ENCODE assay signal across 9 cellular contexts in the genomic region with DNA sequence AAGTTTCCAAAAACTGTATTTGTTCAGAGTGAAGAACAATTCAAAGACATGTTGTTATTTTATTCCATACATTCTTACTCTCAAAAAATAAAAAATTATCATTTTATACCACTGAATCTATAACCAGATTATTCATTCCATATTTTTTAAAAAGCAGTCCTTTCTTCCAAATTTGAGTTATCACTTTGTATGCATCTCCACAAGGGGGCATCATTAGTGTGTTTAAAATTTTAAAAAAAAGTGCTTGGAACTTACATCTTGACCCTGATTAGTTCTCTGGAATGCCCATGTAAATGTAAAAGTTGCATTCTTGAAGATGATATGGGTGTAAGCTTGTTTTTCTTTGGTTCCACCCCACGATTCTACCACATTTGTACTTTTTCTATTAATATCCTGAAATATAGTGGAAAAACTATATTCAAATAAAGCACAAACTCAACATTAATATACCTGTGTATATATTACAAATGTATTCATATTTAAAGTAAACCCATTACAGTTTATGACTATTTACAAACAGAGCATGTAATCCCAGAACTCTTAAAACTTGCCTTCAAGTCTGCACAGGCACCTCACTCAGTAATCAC.
DNase-seq lines count a peak whose midpoint lies in the region; ATAC-seq and TF ChIP-seq lines count a peak whose summit lies in the region.
"Had no signal": no experiment of that assay in that cellular context is flagged by ENCODE, and none has a peak within 500 bp of the region (broad histone marks: within the 10 kb centered on the region; RNA-seq: fewer than 3 reads in every experiment).

No MANE protein-coding gene starts in this region.

- no peaks in the 10 kb centered on the region for H3K4me1 Mint-ChIP-seq in natural killer cell
- H3K4me1 Mint-ChIP-seq in natural killer cell treated with Interleukin-12 subunit alpha and Interleukin-12 subunit beta and Interleukin-15 and Interleukin-18, amount 100 ng/mL, for 72 hours (ENCODE audit: low read depth in 2 of 2): no peaks in the 10 kb centered on the region

- no peak overlapping the region for H3K27ac Mint-ChIP-seq in natural killer cell
- no peak overlapping the region for H3K27ac Mint-ChIP-seq in natural killer cell treated with Interleukin-12 subunit alpha and Interleukin-12 subunit beta and Interleukin-15 and Interleukin-18, amount 100 ng/mL, for 72 hours

- no peak for ATAC-seq in natural killer cell
- ATAC-seq in natural killer cell treated with Interleukin-12 subunit alpha and Interleukin-12 subunit beta and Interleukin-15 and Interleukin-18, amount 100 ng/mL, for 72 hours: no peak
- ATAC-seq in Panc1: no peak
- ATAC-seq in HG02642 (IDR thresholded peaks at IDR 0.05; ENCODE audit: poor library complexity, unreplicated experiment): no peak
- no peak for ATAC-seq in GM21529 (IDR thresholded peaks at IDR 0.05; ENCODE audit: unreplicated experiment)

- intact Hi-C loops in natural killer cell (cut with micrococcal nuclease): no loop called here
- intact Hi-C loops in Panc1 (cut with micrococcal nuclease; ENCODE audit: unreplicated experiment): no loop called here

- in situ Hi-C loops in Panc1 (cut with HindIII; ENCODE audit: low pct_unique_long_range_greater_than_20kb, low sequenced_read_pairs): no loop called here

- H3K9me3 Mint-ChIP-seq in natural killer cell: no peaks in the 10 kb centered on the region
- H3K9me3 Mint-ChIP-seq in natural killer cell treated with Interleukin-12 subunit alpha and Interleukin-12 subunit beta and Interleukin-15 and Interleukin-18, amount 100 ng/mL, for 72 hours: no peaks in the 10 kb centered on the region

- CTCF ChIA-PET in Panc1 (lab: Charles Lee): no interaction called here

- H3K4me3 ChIP-seq in Panc1 (ENCODE audit: low read depth in 2 of 2, low read length in 2 of 2): no peak overlapping the region
- H3K4me3 ChIP-seq in fibroblast of the aortic adventitia (ENCODE audit: low read depth, low read length): no peak overlapping the region

- no peak overlapping the region for H3K27ac ChIP-seq in Panc1 (ENCODE audit: low read length)
- H3K27ac ChIP-seq: epithelial cell of prostate had no signal

- H3K4me3 Mint-ChIP-seq in natural killer cell: no peak overlapping the region
- no peak overlapping the region for H3K4me3 Mint-ChIP-seq in natural killer cell treated with Interleukin-12 subunit alpha and Interleukin-12 subunit beta and Interleukin-15 and Interleukin-18, amount 100 ng/mL, for 72 hours

- no peaks in the 10 kb centered on the region for H3K36me3 ChIP-seq in Panc1 (ENCODE audit: control insufficient read depth, insufficient read depth, low read length)

- no peaks in the 10 kb centered on the region for H3K36me3 Mint-ChIP-seq in natural killer cell
- no peaks in the 10 kb centered on the region for H3K36me3 Mint-ChIP-seq in natural killer cell treated with Interleukin-12 subunit alpha and Interleukin-12 subunit beta and Interleukin-15 and Interleukin-18, amount 100 ng/mL, for 72 hours

- H3K27me3 ChIP-seq in Panc1 (ENCODE audit: control insufficient read depth, insufficient read depth, low read length): peaks cover 3% of the 10 kb centered on the region

- BruUV-seq in Panc1 (replicated peaks; lab: Mats Ljungman, UMichigan): no TSS peak

- H3K27me3 Mint-ChIP-seq in natural killer cell (ENCODE audit: low read depth in 2 of 2): peaks cover 3 to 8% of the 10 kb centered on the region in 2 donors
- H3K27me3 Mint-ChIP-seq in natural killer cell treated with Interleukin-12 subunit alpha and Interleukin-12 subunit beta and Interleukin-15 and Interleukin-18, amount 100 ng/mL, for 72 hours: peaks cover 3 to 8% of the 10 kb centered on the region in 2 donors

- no peaks in the 10 kb centered on the region for H3K4me1 ChIP-seq in Panc1 (ENCODE audit: control insufficient read depth, insufficient read depth, low read length)

- DNase-seq in natural killer cell (no peak), Panc1 (ENCODE audit: low read depth, low spot score) (no peak), fibroblast of the aortic adventitia (ENCODE audit: low read depth) (peak; percentile 49), middle frontal gyrus (ENCODE audit: extremely low spot score, low spot score) (no peak), NCI-H345 treated with DMSO at 0.1 percent for 48 hours (lab: John Stamatoyannopoulos, UW; ENCODE audit: unreplicated experiment) (no peak)
- DNase-seq in natural killer cell treated with Interleukin-12 subunit alpha and Interleukin-12 subunit beta and Interleukin-15 and Interleukin-18, amount 100 ng/mL, for 72 hours (ENCODE audit: low spot score): no peak

- no peaks in the 10 kb centered on the region for H3K9me3 ChIP-seq in Panc1 (ENCODE audit: control insufficient read depth, insufficient read depth, low read depth, low read length)

- POLR2A ChIA-PET in Panc1 (lab: Charles Lee): no interaction called here

- peak; percentile 19 for TF ChIP-seq CTCF in natural killer cell (IDR thresholded peaks at IDR 0.05)
- TF ChIP-seq CTCF in Panc1 (IDR thresholded peaks at IDR 0.05): peak; percentile 41; the same call in 1 of the 2 replicates
- peak; percentile 60 for TF ChIP-seq CTCF in fibroblast of the aortic adventitia (IDR thresholded peaks at IDR 0.05; ENCODE audit: insufficient read depth, low read length)
